8 cellular contexts compared by ENCODE assay signal in the genomic region with DNA sequence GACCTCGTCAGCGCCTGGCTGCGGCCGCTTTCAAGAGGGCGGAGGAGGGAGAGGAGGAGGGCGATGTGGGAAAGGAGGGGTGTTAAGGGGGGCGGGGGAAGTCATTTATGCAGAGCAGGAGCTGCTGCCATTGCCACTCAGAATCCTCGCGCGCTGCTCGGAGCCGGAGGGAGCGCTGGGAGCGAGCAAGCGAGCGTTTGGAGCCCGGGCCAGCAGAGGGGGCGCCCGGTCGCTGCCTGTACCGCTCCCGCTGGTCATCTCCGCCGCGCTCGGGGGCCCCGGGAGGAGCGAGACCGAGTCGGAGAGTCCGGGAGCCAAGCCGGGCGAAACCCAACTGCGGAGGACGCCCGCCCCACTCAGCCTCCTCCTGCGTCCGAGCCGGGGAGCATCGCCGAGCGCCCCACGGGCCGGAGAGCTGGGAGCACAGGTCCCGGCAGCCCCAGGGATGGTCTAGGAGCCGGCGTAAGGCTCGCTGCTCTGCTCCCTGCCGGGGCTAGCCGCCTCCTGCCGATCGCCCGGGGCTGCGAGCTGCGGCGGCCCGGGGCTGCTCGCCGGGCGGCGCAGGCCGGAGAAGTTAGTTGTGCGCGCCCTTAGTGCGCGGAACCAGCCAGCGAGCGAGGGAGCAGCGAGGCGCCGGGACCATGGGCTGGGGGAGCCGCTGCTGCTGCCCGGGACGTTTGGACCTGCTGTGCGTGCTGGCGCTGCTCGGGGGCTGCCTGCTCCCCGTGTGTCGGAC. TPM values are rescaled to one million over a fixed set of nuclear protein-coding genes. Genes with fewer than 3 reads are reported as not detected.
DNase-seq lines count a peak whose midpoint lies in the region; ATAC-seq and TF ChIP-seq lines count a peak whose summit lies in the region.

PCSK5 (plus strand) TSS at position 133 of the 736 bp plus-strand sequence; CDS start at position 642, 509 bp downstream.

- H3K9me3 ChIP-seq in Caco-2 = no peaks in the 10 kb centered on the region

- no peaks in the 10 kb centered on the region for H3K27me3 Mint-ChIP-seq in Caco-2 (ENCODE audit: insufficient read depth, unreplicated experiment)
- no peaks in the 10 kb centered on the region for H3K27me3 Mint-ChIP-seq in osteocyte (ENCODE audit: unreplicated experiment)

- no peaks in the 10 kb centered on the region for H3K36me3 ChIP-seq in Caco-2 (ENCODE audit: control insufficient read depth, insufficient read depth, low read length)

- H3K4me3 Mint-ChIP-seq in Caco-2 (ENCODE audit: unreplicated experiment) (peak within 1 kb of the TSS; percentile 84), osteocyte (ENCODE audit: unreplicated experiment) (peak within 1 kb of the TSS; percentile 93)

- POLR2A ChIA-PET in Caco-2 (lab: Charles Lee) = no interaction called here

- ATAC-seq in GM21825 (IDR thresholded peaks at IDR 0.05; ENCODE audit: unreplicated experiment) = peak; percentile 72

- no peaks in the 10 kb centered on the region for H3K27me3 ChIP-seq in Caco-2 (replicated peaks; ENCODE audit: control insufficient read depth, insufficient read depth, low read length)

- H3K4me3 ChIP-seq in Caco-2 (ENCODE audit: low read depth, low read length) (peak within 1 kb of the TSS; percentile 58), LNCaP clone FGC (ENCODE audit: low read depth, low read length) (peak within 1 kb of the TSS; percentile 50)

- no peaks in the 10 kb centered on the region for H3K4me1 Mint-ChIP-seq in Caco-2 (ENCODE audit: low read depth, unreplicated experiment)
- peaks cover 31% of the 10 kb centered on the region for H3K4me1 Mint-ChIP-seq in osteocyte (ENCODE audit: unreplicated experiment)

- BruUV-seq in Caco-2 (replicated peaks; lab: Mats Ljungman, UMichigan) = TSS peak; percentile 6

- CTCF ChIA-PET in Caco-2 (lab: Charles Lee) = no interaction called here

- intact Hi-C loops in Caco-2 (cut with micrococcal nuclease; ENCODE audit: unreplicated experiment) = loop anchor here (10.0 kb wide), 1 partner anchor 64 kb away; no protein-coding TSS in a partner anchor
- intact Hi-C loops in head of caudate nucleus (cut with DNase I) = no loop called here

- DNase-seq in Caco-2 (peak; percentile 75 to 89), LNCaP clone FGC (ENCODE audit: low read depth) (peak; percentile 21), SKM-1 (lab: John Stamatoyannopoulos, UW; ENCODE audit: unreplicated experiment) (peak; percentile 30), head of caudate nucleus (peak; percentile 74 to 98 (median 92)), osteocyte (ENCODE audit: extremely low spot score, unreplicated experiment) (peak; percentile 95)
- DNase-seq in activated naive CD8-positive, alpha-beta T cell treated with anti-CD3 and anti-CD28 coated beads, Interleukin-2, amount 50 U/mL, for 16 hours (ENCODE audit: low read depth, low spot score) = peak; percentile 81

- H3K9me3 Mint-ChIP-seq in Caco-2 (ENCODE audit: unreplicated experiment) (no peaks in the 10 kb centered on the region), osteocyte (ENCODE audit: unreplicated experiment) (no peaks in the 10 kb centered on the region)

- no peak for TF ChIP-seq CTCF in Caco-2 (IDR thresholded peaks at IDR 0.05; ENCODE audit: insufficient read depth in 1 of 2, low read depth in 1 of 2, low read length in 1 of 2, severe bottlenecking in 1 of 2, unreplicated experiment in 1 of 2)
- TF ChIP-seq CTCF in LNCaP clone FGC (IDR thresholded peaks at IDR 0.05; ENCODE audit: control insufficient read depth, extremely low read depth, insufficient read depth) = 0 out of 2 replicates have a peak, but pooled peaks have one; percentile 12
- TF ChIP-seq CTCF in osteocyte (IDR thresholded peaks at IDR 0.05) = peak; percentile 57

- H3K27ac Mint-ChIP-seq in Caco-2 (ENCODE audit: unreplicated experiment) (peak within 1 kb of the TSS; percentile 73), osteocyte (ENCODE audit: unreplicated experiment) (peak within 1 kb of the TSS; percentile 90)

- H3K4me1 ChIP-seq in Caco-2 = no peaks in the 10 kb centered on the region

- no peaks in the 10 kb centered on the region for H3K36me3 Mint-ChIP-seq in Caco-2 (ENCODE audit: insufficient read depth, unreplicated experiment)
- H3K36me3 Mint-ChIP-seq in osteocyte (ENCODE audit: unreplicated experiment) = no peaks in the 10 kb centered on the region

- H3K27ac ChIP-seq in temporal lobe (ENCODE audit: low read depth, low read length) = peak within 1 kb of the TSS; percentile 72

RNA-seq across cellular contexts. Expression of gene PCSK5, which starts in this region (rescaled TPM):
- total RNA-seq in Caco-2 (2022) (10.9 and 13.0 TPM in 2 replicates), osteocyte (16.5 and 18.3 TPM in 2 replicates), temporal lobe (11.6 TPM)

Comparison
In these comparisons a context has a peak if more than half of its experiments do, and no peak if none do; other contexts are left out.
1. Peak in every context shown above with its lines: DNase-seq, ATAC-seq, H3K4me3 ChIP-seq and H3K27ac ChIP-seq.
2. DNase-seq: peak in every context shown above with its lines; median percentile 95 in osteocyte; 92 in head of caudate nucleus; 82 in Caco-2; 81 in activated naive CD8-positive, alpha-beta T cell treated with anti-CD3 and anti-CD28 coated beads, Interleukin-2, amount 50 U/mL, for 16 hours; 30 in SKM-1; 21 in LNCaP clone FGC.
3. CTCF ChIP-seq: peak in LNCaP clone FGC (single experiment) and osteocyte (single experiment); none in Caco-2 (0 of 2).